Comparison of ENCODE assay signal across 14 cellular contexts in genomic region chr4:66577922-66578321, GRCh38.
"Had no signal": no experiment of that assay in that cellular context is flagged by ENCODE, and none has a peak within 500 bp of the region (broad histone marks: within the 10 kb centered on the region; RNA-seq: fewer than 3 reads in every experiment).

No MANE protein-coding gene starts in this region.

- DNase-seq: activated CD4-positive, alpha-beta T cell treated with anti-CD3 and anti-CD28 coated beads for 36 hours; activated CD8-positive, alpha-beta memory T cell treated with anti-CD3 and anti-CD28 coated beads, Interleukin-2, amount 50 U/mL, for 4 hours; activated CD8-positive, alpha-beta T cell treated with anti-CD3 and anti-CD28 coated beads for 36 hours; aorta; endodermal cell; hypothalamus; naive B cell; stimulated activated CD4-positive, alpha-beta T cell treated with anti-CD3 and anti-CD28 coated beads, Interleukin-15, amount 100 ng/mL, for 24 hours; stimulated activated CD4-positive, alpha-beta T cell treated with anti-CD3 and anti-CD28 coated beads, Interleukin-4, amount 100 ng/mL, for 24 hours; stimulated activated naive CD8-positive, alpha-beta T cell treated with anti-CD3 and anti-CD28 coated beads, Interleukin-15, amount 100 ng/mL, for 72 hours; testis; upper lobe of right lung; WERI-Rb-1 had no signal

- H3K4me3 Mint-ChIP-seq: activated CD4-positive, alpha-beta T cell treated with anti-CD3 and anti-CD28 coated beads for 36 hours; activated CD8-positive, alpha-beta T cell treated with anti-CD3 and anti-CD28 coated beads for 36 hours; endodermal cell; naive B cell; stimulated activated naive CD8-positive, alpha-beta T cell treated with anti-CD3 and anti-CD28 coated beads, Interleukin-15, amount 100 ng/mL, for 72 hours had no signal

- H3K27ac Mint-ChIP-seq: activated CD4-positive, alpha-beta T cell treated with anti-CD3 and anti-CD28 coated beads for 36 hours; activated CD8-positive, alpha-beta T cell treated with anti-CD3 and anti-CD28 coated beads for 36 hours; endodermal cell; naive B cell; stimulated activated naive CD8-positive, alpha-beta T cell treated with anti-CD3 and anti-CD28 coated beads, Interleukin-15, amount 100 ng/mL, for 72 hours had no signal

- H3K27me3 Mint-ChIP-seq: activated CD4-positive, alpha-beta T cell treated with anti-CD3 and anti-CD28 coated beads for 36 hours; activated CD8-positive, alpha-beta T cell treated with anti-CD3 and anti-CD28 coated beads for 36 hours; naive B cell; stimulated activated naive CD8-positive, alpha-beta T cell treated with anti-CD3 and anti-CD28 coated beads, Interleukin-15, amount 100 ng/mL, for 72 hours had no signal

- ATAC-seq: activated CD4-positive, alpha-beta T cell treated with anti-CD3 and anti-CD28 coated beads for 36 hours; activated CD8-positive, alpha-beta T cell treated with anti-CD3 and anti-CD28 coated beads for 36 hours; esophagus mucosa; stimulated activated naive CD8-positive, alpha-beta T cell treated with anti-CD3 and anti-CD28 coated beads, Interleukin-15, amount 100 ng/mL, for 72 hours; upper lobe of right lung had no signal

- H3K9me3 Mint-ChIP-seq: activated CD8-positive, alpha-beta T cell treated with anti-CD3 and anti-CD28 coated beads for 36 hours; endodermal cell; naive B cell had no signal

- H3K4me1 Mint-ChIP-seq: activated CD4-positive, alpha-beta T cell treated with anti-CD3 and anti-CD28 coated beads for 36 hours; naive B cell; stimulated activated naive CD8-positive, alpha-beta T cell treated with anti-CD3 and anti-CD28 coated beads, Interleukin-15, amount 100 ng/mL, for 72 hours had no signal

- H3K36me3 Mint-ChIP-seq: naive B cell had no signal
